In the genomic region with DNA sequence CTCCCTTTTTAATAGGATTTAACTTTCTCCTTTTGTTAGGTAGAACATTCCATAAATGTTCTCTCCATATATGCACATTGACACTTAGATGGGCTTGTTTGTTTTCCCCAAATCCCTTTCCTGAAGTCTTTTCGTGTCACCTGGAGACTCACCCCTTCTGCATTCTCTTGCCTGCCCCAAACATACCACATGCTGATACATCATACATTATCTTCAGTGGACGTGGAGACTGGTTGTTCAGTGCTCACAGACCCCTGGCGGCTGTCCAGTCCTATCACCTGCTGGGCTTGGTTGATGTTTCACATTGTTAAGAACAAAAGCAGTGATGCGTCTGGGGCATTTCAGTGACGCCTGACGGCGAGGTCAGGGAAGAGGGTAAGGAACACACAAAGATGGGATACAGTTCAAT, we compare ENCODE assay signal across 9 cellular contexts. TPM values are rescaled to one million over a fixed set of nuclear protein-coding genes. Genes with fewer than 3 reads are reported as not detected.
A peak's percentile ranks its signal among the peaks of the same experiment; 100 is the strongest.
DNase-seq lines count a peak whose midpoint lies in the region; ATAC-seq and TF ChIP-seq lines count a peak whose summit lies in the region.
"Had no signal": no experiment of that assay in that cellular context is flagged by ENCODE, and none has a peak within 500 bp of the region (broad histone marks: within the 10 kb centered on the region; RNA-seq: fewer than 3 reads in every experiment).

No MANE protein-coding gene starts in this region.

- H3K9me3 Mint-ChIP-seq in activated T-cell treated with anti-CD3 and anti-CD28 coated beads, Interleukin-2, amount 50 U/mL, for 24 hours: no peaks in the 10 kb centered on the region
- H3K9me3 Mint-ChIP-seq in activated T-cell treated with anti-CD3 and anti-CD28 coated beads, Interleukin-2, amount 50 U/mL, for 4 hours: no peaks in the 10 kb centered on the region

- H3K27ac ChIP-seq in epithelial cell of prostate: peak overlapping the region; percentile 80
- H3K27ac ChIP-seq in testis: no peak overlapping the region

- H3K36me3 Mint-ChIP-seq in activated T-cell treated with anti-CD3 and anti-CD28 coated beads, Interleukin-2, amount 50 U/mL, for 24 hours (ENCODE audit: low read depth): no peaks in the 10 kb centered on the region
- H3K36me3 Mint-ChIP-seq in activated T-cell treated with anti-CD3 and anti-CD28 coated beads, Interleukin-2, amount 50 U/mL, for 4 hours (ENCODE audit: insufficient read depth): no peaks in the 10 kb centered on the region

- TF ChIP-seq POLR2A in testis (IDR thresholded peaks at IDR 0.05): no peak

- H3K4me3 Mint-ChIP-seq in activated T-cell treated with anti-CD3 and anti-CD28 coated beads, Interleukin-2, amount 50 U/mL, for 24 hours: no peak overlapping the region
- H3K4me3 Mint-ChIP-seq in activated T-cell treated with anti-CD3 and anti-CD28 coated beads, Interleukin-2, amount 50 U/mL, for 4 hours: no peak overlapping the region

- no peak overlapping the region for H3K4me3 ChIP-seq in testis

- H3K4me1 ChIP-seq in testis: peaks cover 13% of the 10 kb centered on the region

- DNase-seq in activated T-cell treated with anti-CD3 and anti-CD28 coated beads, Interleukin-2, amount 50 U/mL, for 24 hours: no peak
- DNase-seq in activated T-cell treated with anti-CD3 and anti-CD28 coated beads, Interleukin-2, amount 50 U/mL, for 4 hours: no peak
- DNase-seq in NCI-H748 (lab: John Stamatoyannopoulos, UW; ENCODE audit: unreplicated experiment): peak; percentile 91
- peak; percentile 59 for DNase-seq in epithelial cell of prostate (ENCODE audit: low read depth, low spot score)
- DNase-seq in testis: peak; percentile 26
- DNase-seq in NCI-H524 (lab: John Stamatoyannopoulos, UW): no peak
- no peak for DNase-seq in epidermal melanocyte (ENCODE audit: insufficient read length, low spot score)
- DNase-seq: PC-9 had no signal

- H3K27me3 ChIP-seq in testis: no peaks in the 10 kb centered on the region

- H3K9me3 ChIP-seq in testis: no peaks in the 10 kb centered on the region

- 47 to 57% methylated on average over 7 of the region's 7 CpGs for WGBS in testis, 2 donors

- no peaks in the 10 kb centered on the region for H3K27me3 Mint-ChIP-seq in activated T-cell treated with anti-CD3 and anti-CD28 coated beads, Interleukin-2, amount 50 U/mL, for 24 hours
- no peaks in the 10 kb centered on the region for H3K27me3 Mint-ChIP-seq in activated T-cell treated with anti-CD3 and anti-CD28 coated beads, Interleukin-2, amount 50 U/mL, for 4 hours (ENCODE audit: low read depth)

- no peaks in the 10 kb centered on the region for H3K36me3 ChIP-seq in testis (ENCODE audit: low read depth, missing control alignments)

- no peak for TF ChIP-seq CTCF in testis (IDR thresholded peaks at IDR 0.05)

- intact Hi-C loops in testis (cut with DNase I; ENCODE audit: low total_unique reads): loop anchor here (5.0 kb wide), 1 partner anchor 56 kb away; no protein-coding TSS in a partner anchor

- peak overlapping the region; percentile 92 for H3K27ac Mint-ChIP-seq in activated T-cell treated with anti-CD3 and anti-CD28 coated beads, Interleukin-2, amount 50 U/mL, for 24 hours

- no peak for ATAC-seq in activated T-cell treated with anti-CD3 and anti-CD28 coated beads, Interleukin-2, amount 50 U/mL, for 4 hours
- no peak for ATAC-seq in HG02623 (IDR thresholded peaks at IDR 0.05; ENCODE audit: unreplicated experiment)

- H3K4me1 Mint-ChIP-seq in activated T-cell treated with anti-CD3 and anti-CD28 coated beads, Interleukin-2, amount 50 U/mL, for 24 hours (ENCODE audit: low read depth): peaks cover 55% of the 10 kb centered on the region
- H3K4me1 Mint-ChIP-seq in activated T-cell treated with anti-CD3 and anti-CD28 coated beads, Interleukin-2, amount 50 U/mL, for 4 hours (ENCODE audit: low read depth): peaks cover 49% of the 10 kb centered on the region

RNA-seq across cellular contexts. Expression of a gene that starts 22.2 kb away (rescaled TPM):
- total RNA-seq in activated T-cell treated with anti-CD3 and anti-CD28 coated beads, Interleukin-2, amount 50 U/mL, for 4 hours: 1 to 10 TPM in 1 of 3 donors, under 1 TPM in 2; 0.19 to 1.1 (median 0.26) TPM
- total RNA-seq in testis: 1 to 10 TPM; 5.2 to 9.5 TPM
- polyA plus RNA-seq in testis (ENCODE audit: insufficient read depth, low read depth, low replicate concordance): 26.4 TPM
- total RNA-seq: PC-9 had no signal

RNA-seq across cellular contexts. Expression of a gene that starts 23.4 kb away (rescaled TPM):
- total RNA-seq in activated T-cell treated with anti-CD3 and anti-CD28 coated beads, Interleukin-2, amount 50 U/mL, for 4 hours: 100 to 1,000 TPM in 1 of 3 donors, 10 to 100 TPM in 2; 73.0 to 101 (median 80.5) TPM
- 10 to 100 TPM; 14.5 to 23.8 TPM for total RNA-seq in testis
- 25.4 TPM for polyA plus RNA-seq in testis (ENCODE audit: insufficient read depth, low read depth, low replicate concordance)

Comparison
In these comparisons a context has a peak if more than half of its experiments do, and no peak if none do; other contexts are left out.
1. DNase-seq: peak in NCI-H748 (single experiment), epithelial cell of prostate (single experiment) and testis (single experiment); none in activated T-cell treated with anti-CD3 and anti-CD28 coated beads, Interleukin-2, amount 50 U/mL, for 24 hours (single experiment), activated T-cell treated with anti-CD3 and anti-CD28 coated beads, Interleukin-2, amount 50 U/mL, for 4 hours (single experiment), NCI-H524 (0 of 2) and epidermal melanocyte (single experiment).